Comparison of ENCODE assay signal across 8 cellular contexts in genomic region chr10:28939352-28940157, GRCh38.
DNase-seq lines count a peak whose midpoint lies in the region; ATAC-seq and TF ChIP-seq lines count a peak whose summit lies in the region.

No MANE protein-coding gene starts in this region.

- in situ Hi-C loops in IMR-90 (cut with MboI; ENCODE audit: low sequenced_read_pairs), result no loop called here

- H3K27me3 ChIP-seq in IMR-90 (ENCODE audit: control insufficient read depth, insufficient read depth, low read length) (peaks cover 4% of the 10 kb centered on the region), iPS DF 6.9 (ENCODE audit: control insufficient read depth, insufficient read depth, low read length) (no peaks in the 10 kb centered on the region)

- H4K5ac ChIP-seq in IMR-90 (ENCODE audit: low read depth, low read length), result no peak overlapping the region

- no peak overlapping the region for H2BK120ac ChIP-seq in IMR-90 (ENCODE audit: low read depth, low read length)

- no peak overlapping the region for H4K8ac ChIP-seq in IMR-90 (ENCODE audit: low read depth in 2 of 2, low read length in 2 of 2)

- H3K23ac ChIP-seq in IMR-90 (ENCODE audit: low read depth, low read length), result no peak overlapping the region

- H3K9ac ChIP-seq in IMR-90 (ENCODE audit: low read depth, low read length), result no peak overlapping the region

- 40% methylated on average over 2 of the region's 26 CpGs; no CpG with 5 or more reads in 1 of the 2 experiments for WGBS in IMR-90 (ENCODE audit: extremely low coverage in 2 of 2, insufficient read length in 1 of 2), 2 experiments
- no CpG with 5 or more reads among the region's 26 CpGs for WGBS in iPS DF 6.9 (ENCODE audit: insufficient coverage, insufficient read length)

- no peak overlapping the region for H3K56ac ChIP-seq in IMR-90 (ENCODE audit: extremely low read depth, insufficient read depth, low read length)

- no peaks in the 10 kb centered on the region for H3K9me3 Mint-ChIP-seq in natural killer cell
- peaks cover 4 to 8% of the 10 kb centered on the region in 2 donors for H3K9me3 Mint-ChIP-seq in stimulated activated naive B cell treated with anti-CD40 and anti-IgM and Interleukin-4, amounts not matched to agents 10 μg/mL and 1 μg/mL and 100 μg/mL, for 72 hours

- H3K9me3 ChIP-seq in IMR-90 (ENCODE audit: control insufficient read depth, insufficient read depth, low read length) (no peaks in the 10 kb centered on the region), iPS DF 6.9 (ENCODE audit: control insufficient read depth, insufficient read depth, low read length) (no peaks in the 10 kb centered on the region)

- dilution Hi-C loops in IMR-90 (cut with HindIII; ENCODE audit: low sequenced_read_pairs, unreplicated experiment), result no loop called here

- no peaks in the 10 kb centered on the region for H4K20me1 ChIP-seq in IMR-90 (ENCODE audit: insufficient read depth, low read length)

- no peak overlapping the region for H3K27ac Mint-ChIP-seq in natural killer cell
- H3K27ac Mint-ChIP-seq in stimulated activated naive B cell treated with anti-CD40 and anti-IgM and Interleukin-4, amounts not matched to agents 10 μg/mL and 1 μg/mL and 100 μg/mL, for 72 hours, result no peak overlapping the region

- BruUV-seq in IMR-90 (replicated peaks; lab: Mats Ljungman, UMichigan), result no TSS peak

- H3K4ac ChIP-seq in IMR-90 (ENCODE audit: low read depth, low read length), result peak overlapping the region; percentile 36; the same call in 1 of the 2 replicates

- H2AK5ac ChIP-seq in IMR-90 (ENCODE audit: low read depth, low read length), result no peak overlapping the region

- H2BK20ac ChIP-seq in IMR-90 (ENCODE audit: low read depth, low read length), result no peak overlapping the region

- no peak overlapping the region for H3K18ac ChIP-seq in IMR-90 (ENCODE audit: low read depth, low read length)

- H3K4me3 ChIP-seq in IMR-90 (ENCODE audit: insufficient read depth, low read depth, low read length) (no peak overlapping the region), iPS DF 6.9 (ENCODE audit: low read length) (peak overlapping the region; percentile 30; the same call in 1 of the 2 replicates)

- no peaks in the 10 kb centered on the region for H3K4me1 Mint-ChIP-seq in natural killer cell
- no peaks in the 10 kb centered on the region for H3K4me1 Mint-ChIP-seq in stimulated activated naive B cell treated with anti-CD40 and anti-IgM and Interleukin-4, amounts not matched to agents 10 μg/mL and 1 μg/mL and 100 μg/mL, for 72 hours

- H3K4me1 ChIP-seq in IMR-90 (ENCODE audit: control insufficient read depth, insufficient read depth, low read length) (peaks cover 6% of the 10 kb centered on the region; the same call in 1 of the 2 replicates), iPS DF 6.9 (ENCODE audit: control insufficient read depth, insufficient read depth, low read length) (no peaks in the 10 kb centered on the region)

- H4K91ac ChIP-seq in IMR-90 (ENCODE audit: insufficient read depth, low read depth, low read length), result no peak overlapping the region

- H2AK9ac ChIP-seq in IMR-90 (replicated peaks; ENCODE audit: low read depth, low read length, poor library complexity), result peak overlapping the region; percentile 19

- H3K4me2 ChIP-seq in IMR-90 (ENCODE audit: low read depth, low read length), result peak overlapping the region; percentile 9

- H2BK5ac ChIP-seq in IMR-90 (ENCODE audit: low read depth, low read length, poor library complexity, severe bottlenecking), result no peak overlapping the region

- no peak overlapping the region for H3K4me3 Mint-ChIP-seq in natural killer cell
- no peak overlapping the region for H3K4me3 Mint-ChIP-seq in stimulated activated naive B cell treated with anti-CD40 and anti-IgM and Interleukin-4, amounts not matched to agents 10 μg/mL and 1 μg/mL and 100 μg/mL, for 72 hours

- TF ChIP-seq POLR2A in IMR-90 (IDR thresholded peaks at IDR 0.05; ENCODE audit: low read depth, low read length), result no peak

- H2BK15ac ChIP-seq in IMR-90 (ENCODE audit: low read depth, low read length), result no peak overlapping the region

- no peaks in the 10 kb centered on the region for H3K36me3 Mint-ChIP-seq in natural killer cell
- no peaks in the 10 kb centered on the region for H3K36me3 Mint-ChIP-seq in stimulated activated naive B cell treated with anti-CD40 and anti-IgM and Interleukin-4, amounts not matched to agents 10 μg/mL and 1 μg/mL and 100 μg/mL, for 72 hours

- TF ChIP-seq CTCF in IMR-90 (conservative IDR thresholded peaks at IDR 0.05; ENCODE audit: low read depth, low read length) (no peak), natural killer cell (IDR thresholded peaks at IDR 0.05) (no peak)

- H3K27ac ChIP-seq in IMR-90 (ENCODE audit: insufficient read depth, low read length), result no peak overlapping the region
- no peak overlapping the region for H3K27ac ChIP-seq in iPS DF 6.9 (ENCODE audit: low read length)

- no peak overlapping the region for H3K14ac ChIP-seq in IMR-90 (replicated peaks; ENCODE audit: low read depth, low read length)

- intact Hi-C loops in IMR-90 (cut with micrococcal nuclease), result no loop called here
- intact Hi-C loops in natural killer cell (cut with micrococcal nuclease), result no loop called here

- peaks cover 3 to 9% of the 10 kb centered on the region in 2 donors for H3K27me3 Mint-ChIP-seq in natural killer cell (ENCODE audit: low read depth in 2 of 2)
- H3K27me3 Mint-ChIP-seq in stimulated activated naive B cell treated with anti-CD40 and anti-IgM and Interleukin-4, amounts not matched to agents 10 μg/mL and 1 μg/mL and 100 μg/mL, for 72 hours, result no peaks in the 10 kb centered on the region

- no peak for TF ChIP-seq RAD21 in IMR-90 (IDR thresholded peaks at IDR 0.05; ENCODE audit: low read length)

- no peaks in the 10 kb centered on the region for H3K36me3 ChIP-seq in IMR-90 (ENCODE audit: control insufficient read depth, insufficient read depth, low read length)
- H3K36me3 ChIP-seq in iPS DF 6.9 (ENCODE audit: control insufficient read depth, insufficient read depth, low read length), result no peaks in the 10 kb centered on the region

- H2AFZ ChIP-seq in IMR-90 (replicated peaks; ENCODE audit: low read length, poor library complexity), result peak overlapping the region; percentile 65

- peak; percentile 11 for DNase-seq in 8988T
- peak; percentile 66 for DNase-seq in IMR-90
- DNase-seq in SHP77 (lab: John Stamatoyannopoulos, UW), result peak; percentile 98
- DNase-seq in iPS DF 6.9 (ENCODE audit: low read depth, low spot score), result peak; percentile 66
- DNase-seq in stromal cell of bone marrow (ENCODE audit: low read depth), result peak; percentile 74
- DNase-seq in natural killer cell, result no peak
- DNase-seq in stimulated activated naive B cell treated with anti-CD40 and anti-IgM and Interleukin-4, amounts not matched to agents 10 μg/mL and 1 μg/mL and 100 μg/mL, for 72 hours, result no peak

- ATAC-seq in IMR-90 (ENCODE audit: low read depth) (peak; percentile 54), natural killer cell (no peak), GM21367 (IDR thresholded peaks at IDR 0.05; ENCODE audit: unreplicated experiment) (no peak)
- ATAC-seq in stimulated activated naive B cell treated with anti-CD40 and anti-IgM and Interleukin-4, amounts not matched to agents 10 μg/mL and 1 μg/mL and 100 μg/mL, for 72 hours (replicated peaks), result no peak

- CTCF ChIA-PET in IMR-90 (lab: Yijun Ruan, JAX), result interaction anchor here (0.7 to 0.8 kb wide), 2 partner anchors 13 to 127 kb away, joined by 3 read pairs; no protein-coding TSS in a partner anchor

- H3K9me1 ChIP-seq in IMR-90 (ENCODE audit: insufficient read depth, low read length), result no peaks in the 10 kb centered on the region

- H3K79me1 ChIP-seq in IMR-90 (ENCODE audit: low read depth in 1 of 2, low read length in 2 of 2), result no peaks in the 10 kb centered on the region

- POLR2A ChIA-PET in IMR-90 (lab: Charles Lee; ENCODE audit: unreplicated experiment), result no interaction called here

TF ChIP-seq in IMR-90, 13 proteins besides CTCF, POLR2A, EP300 and RAD21:
- TF ChIP-seq CEBPB (IDR thresholded peaks at IDR 0.05; ENCODE audit: low read depth, low read length) (peak; percentile 78), SMC3 (IDR thresholded peaks at IDR 0.05; ENCODE audit: low read depth, low read length) (no peak), RCOR1 (IDR thresholded peaks at IDR 0.05; ENCODE audit: insufficient replicate concordance, low read length) (no peak), ELK1 (IDR thresholded peaks at IDR 0.05; ENCODE audit: borderline replicate concordance, low read depth, low read length) (no peak), MXI1 (IDR thresholded peaks at IDR 0.05; ENCODE audit: borderline replicate concordance, low read depth, low read length) (no peak)

Comparison
In these comparisons a context has a peak if more than half of its experiments do, and no peak if none do; other contexts are left out.
1. DNase-seq: peak in 8988T (single experiment), IMR-90 (single experiment), SHP77 (2 of 2), iPS DF 6.9 (single experiment) and stromal cell of bone marrow (single experiment); none in natural killer cell (single experiment) and stimulated activated naive B cell treated with anti-CD40 and anti-IgM and Interleukin-4, amounts not matched to agents 10 μg/mL and 1 μg/mL and 100 μg/mL, for 72 hours (single experiment).